Comparison of ENCODE assay signal across 8 cellular contexts in the genomic region with DNA sequence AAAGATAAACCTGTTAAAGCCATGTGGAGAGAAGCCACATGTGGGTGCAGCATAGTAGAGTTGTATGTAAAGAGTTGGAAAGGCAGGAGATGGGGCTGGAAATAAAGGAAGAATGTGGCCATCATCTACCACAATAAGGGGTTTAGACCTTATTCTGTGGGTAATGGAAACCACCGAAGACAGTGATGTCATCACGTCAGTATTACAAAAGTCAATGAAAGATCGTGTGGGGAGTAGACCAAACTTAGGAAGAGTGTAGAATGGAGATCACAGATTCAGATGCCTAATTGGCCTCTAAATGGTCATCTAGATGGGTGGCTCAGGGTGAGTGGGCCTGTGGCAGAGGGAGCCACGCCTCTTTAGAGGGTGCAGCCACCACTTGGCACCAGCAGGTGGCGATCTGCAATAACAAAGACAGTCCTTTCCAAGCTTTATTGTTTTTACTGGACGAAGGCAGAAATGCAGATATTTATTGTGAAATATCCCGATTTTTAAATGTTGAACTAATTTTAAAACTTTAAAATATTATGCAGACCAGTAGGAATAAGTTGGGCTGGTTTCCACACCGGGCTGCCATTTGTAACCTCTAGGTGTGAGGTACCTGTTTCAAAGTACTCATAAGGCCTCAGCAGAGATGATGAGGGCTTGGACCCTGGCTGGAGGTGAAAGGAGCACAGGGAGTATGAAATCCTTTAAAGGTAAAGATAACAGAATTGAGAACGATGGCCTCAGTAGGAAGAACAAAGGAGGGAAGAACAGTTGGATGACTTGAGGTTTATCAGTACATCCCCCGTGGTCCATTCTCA.
DNase-seq lines count a peak whose midpoint lies in the region; ATAC-seq and TF ChIP-seq lines count a peak whose summit lies in the region.

No MANE protein-coding gene starts in this region.

- 60% methylated on average over 10 of the region's 10 CpGs for WGBS in prostate gland

- DNase-seq in SIG-M5 treated with dmso at 0.1 percent for 504 hours (lab: John Stamatoyannopoulos, UW; ENCODE audit: unreplicated experiment): peak; percentile 1
- DNase-seq in SIG-M5 (lab: John Stamatoyannopoulos, UW): no peak
- peak; percentile 82 for DNase-seq in H7
- peak; percentile 38 for DNase-seq in MM.1S
- DNase-seq in activated CD4-positive, alpha-beta T cell treated with anti-CD3 and anti-CD28 coated beads, Interleukin-2, amount 50 U/mL, for 48 hours: peak; percentile 45 to 53
- DNase-seq in foreskin keratinocyte: peak in 1 of 2 donors; percentile 39
- no peak for DNase-seq in prostate gland (ENCODE audit: low spot score)
- no peak for DNase-seq in GDM1 (lab: John Stamatoyannopoulos, UW)

- H3K4me1 ChIP-seq in MM.1S (ENCODE audit: low read length) (no peaks in the 10 kb centered on the region), foreskin keratinocyte (peaks cover 3% of the 10 kb centered on the region), prostate gland (replicated peaks) (no peaks in the 10 kb centered on the region)

- H3K4me2 ChIP-seq in MM.1S (ENCODE audit: low read depth, low read length): no peak overlapping the region

- no peaks in the 10 kb centered on the region for H3K79me2 ChIP-seq in MM.1S (ENCODE audit: low read length)

- H3K27ac ChIP-seq in MM.1S (ENCODE audit: low read length): no peak overlapping the region
- H3K27ac ChIP-seq in foreskin keratinocyte: no peak overlapping the region
- no peak overlapping the region for H3K27ac ChIP-seq in prostate gland

- no peak overlapping the region for H2AFZ ChIP-seq in MM.1S (ENCODE audit: low read length)

- intact Hi-C loops in prostate gland (cut with DNase I): no loop called here

- H3K4me3 ChIP-seq in H7 (ENCODE audit: insufficient read depth, low read depth, low read length) (no peak overlapping the region), MM.1S (ENCODE audit: low read length) (no peak overlapping the region), prostate gland (no peak overlapping the region)

- no peak for TF ChIP-seq POLR2A in prostate gland (IDR thresholded peaks at IDR 0.05)

- no peak overlapping the region for H3K9ac ChIP-seq in MM.1S (ENCODE audit: low read length)

- no peaks in the 10 kb centered on the region for H4K20me1 ChIP-seq in MM.1S (ENCODE audit: insufficient read depth, low read length)

- ATAC-seq in foreskin keratinocyte: peak; percentile 80

- no peaks in the 10 kb centered on the region for H3K9me2 ChIP-seq in MM.1S (replicated peaks; ENCODE audit: insufficient read depth, low read length)

- peaks cover 6% of the 10 kb centered on the region; the same call in 1 of the 2 replicates for H3K36me3 ChIP-seq in H7 (replicated peaks; ENCODE audit: control insufficient read depth, insufficient read depth, low read length)
- no peaks in the 10 kb centered on the region for H3K36me3 ChIP-seq in MM.1S (replicated peaks; ENCODE audit: insufficient read depth, low read length)
- H3K36me3 ChIP-seq in prostate gland: no peaks in the 10 kb centered on the region

- H3F3A ChIP-seq in MM.1S (ENCODE audit: insufficient read depth, low read length): no peaks in the 10 kb centered on the region

- H3K9me3 ChIP-seq in MM.1S (replicated peaks; ENCODE audit: insufficient read depth, low read length) (no peaks in the 10 kb centered on the region), prostate gland (no peaks in the 10 kb centered on the region)

- H3K27me3 ChIP-seq in H7 (ENCODE audit: control insufficient read depth, insufficient read depth, low read length) (no peaks in the 10 kb centered on the region), MM.1S (replicated peaks; ENCODE audit: insufficient read depth, low read length) (no peaks in the 10 kb centered on the region), foreskin keratinocyte (peaks cover 5% of the 10 kb centered on the region), prostate gland (replicated peaks; ENCODE audit: insufficient read depth) (no peaks in the 10 kb centered on the region)

- TF ChIP-seq CTCF in MM.1S (IDR thresholded peaks at IDR 0.05; ENCODE audit: low read length) (peak; percentile 91), foreskin keratinocyte (conservative IDR thresholded peaks at IDR 0.05) (peak; percentile 88), prostate gland (IDR thresholded peaks at IDR 0.05) (peak in 3 of 4 experiments; percentile 40 to 60 (median 48))

Comparison
In these comparisons a context has a peak if more than half of its experiments do, and no peak if none do; other contexts are left out.
1. DNase-seq: peak in SIG-M5 treated with dmso at 0.1 percent for 504 hours (single experiment), H7 (single experiment), MM.1S (single experiment) and activated CD4-positive, alpha-beta T cell treated with anti-CD3 and anti-CD28 coated beads, Interleukin-2, amount 50 U/mL, for 48 hours (2 of 2); none in SIG-M5 (single experiment), prostate gland (single experiment) and GDM1 (single experiment).
2. Peak in every context shown above with its lines, with median percentiles within 50 percentile points of each other: CTCF ChIP-seq.